In the genomic region with DNA sequence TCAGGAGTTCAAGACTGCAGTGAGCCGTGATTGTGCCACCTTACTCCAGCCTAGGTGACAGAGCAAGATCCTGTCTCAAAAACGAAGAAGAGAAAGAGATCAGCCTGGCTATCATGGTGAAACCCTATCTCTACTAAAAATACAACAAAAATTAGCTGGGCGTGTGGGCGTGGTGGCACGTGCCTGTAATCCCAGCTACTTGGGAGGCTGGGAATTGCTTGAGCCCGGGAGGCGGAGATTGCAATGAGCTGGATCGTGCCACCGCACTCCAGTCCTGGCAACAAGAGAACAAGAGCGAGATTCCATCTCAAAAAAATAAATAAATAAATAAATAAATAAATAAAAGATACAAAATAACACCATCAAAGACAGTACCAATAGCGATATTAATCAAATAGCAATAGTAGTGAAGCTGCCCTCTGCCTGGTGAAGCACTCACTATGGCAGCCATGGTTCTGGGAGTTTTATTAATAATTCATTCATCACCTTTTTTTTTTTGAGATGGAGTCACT, we compare ENCODE assay signal across 23 cellular contexts. TPM values are rescaled to one million over a fixed set of nuclear protein-coding genes. Genes with fewer than 3 reads are reported as not detected.
DNase-seq lines count a peak whose midpoint lies in the region; ATAC-seq and TF ChIP-seq lines count a peak whose summit lies in the region.
"Had no signal": no experiment of that assay in that cellular context is flagged by ENCODE, and none has a peak within 500 bp of the region (broad histone marks: within the 10 kb centered on the region; RNA-seq: fewer than 3 reads in every experiment).

No MANE protein-coding gene starts in this region.

- TF ChIP-seq EP300 in gastroesophageal sphincter (IDR thresholded peaks at IDR 0.05), result no peak
- no peak for TF ChIP-seq EP300 in sigmoid colon (IDR thresholded peaks at IDR 0.05)

- H3K36me3 Mint-ChIP-seq in effector memory CD8-positive, alpha-beta T cell (ENCODE audit: insufficient read depth), result peaks cover 2% of the 10 kb centered on the region

- H3K36me3 ChIP-seq in heart left ventricle, result peaks cover 0 to 28% (median 7%) of the 10 kb centered on the region in 9 donors
- H3K36me3 ChIP-seq in gastroesophageal sphincter, result peaks cover 0 to 31% of the 10 kb centered on the region in 2 donors
- peaks cover 0 to 14% (median 8%) of the 10 kb centered on the region in 4 donors for H3K36me3 ChIP-seq in sigmoid colon
- no peaks in the 10 kb centered on the region for H3K36me3 ChIP-seq in stomach smooth muscle (ENCODE audit: control insufficient read depth in 2 of 2, insufficient read depth in 2 of 2, low read length in 2 of 2)

- intact Hi-C loops in Right ventricle myocardium inferior (cut with DNase I), result no loop called here
- intact Hi-C loops in heart left ventricle (cut with DNase I), result no loop called here
- intact Hi-C loops in sigmoid colon (cut with DNase I), result no loop called here

- H3K4me3 ChIP-seq in heart left ventricle, result no peak overlapping the region
- H3K4me3 ChIP-seq in gastroesophageal sphincter, result no peak overlapping the region
- no peak overlapping the region for H3K4me3 ChIP-seq in sigmoid colon
- H3K4me3 ChIP-seq in stomach smooth muscle (ENCODE audit: low read length in 2 of 2), result no peak overlapping the region
- H3K4me3 ChIP-seq: BLaER1 treated with 17β-estradiol and CSF1 and Interleukin-3, amounts not matched to agents 10 nM and 100 nM; GM23338; HAP-1 had no signal

- H3K27ac Mint-ChIP-seq in effector memory CD8-positive, alpha-beta T cell, result no peak overlapping the region
- H3K27ac Mint-ChIP-seq: CD4-positive, alpha-beta T cell; GM23338 had no signal

- no peak for TF ChIP-seq POLR2A in heart left ventricle (IDR thresholded peaks at IDR 0.05)
- TF ChIP-seq POLR2A in gastroesophageal sphincter (IDR thresholded peaks at IDR 0.05), result no peak
- no peak for TF ChIP-seq POLR2A in sigmoid colon (IDR thresholded peaks at IDR 0.05)

- ATAC-seq in Right ventricle myocardium inferior (no peak), heart left ventricle (no peak), gastroesophageal sphincter (no peak)
- ATAC-seq in effector memory CD8-positive, alpha-beta T cell (replicated peaks), result no peak
- ATAC-seq: GM23338 had no signal

- H3K4me1 ChIP-seq in heart left ventricle (peaks cover 0 to 18% (median 13%) of the 10 kb centered on the region in 12 donors), gastroesophageal sphincter (peaks cover 0 to 75% (median 15%) of the 10 kb centered on the region in 3 donors), sigmoid colon (peaks cover 0 to 41% (median 20%) of the 10 kb centered on the region in 4 donors), stomach smooth muscle (ENCODE audit: control insufficient read depth, insufficient read depth, low read length) (peaks cover 12% of the 10 kb centered on the region)
- H3K4me1 ChIP-seq: HAP-1 had no signal

- WGBS in heart left ventricle, 4 donors, result 94 to 96% (median 94%) methylated on average over 11 of the region's 11 CpGs
- WGBS in gastroesophageal sphincter (ENCODE audit: low coverage in 1 of 2), 2 donors, result 86 to 93% methylated on average over 8 to 11 of the region's 11 CpGs
- 93 to 96% methylated on average over 11 of the region's 11 CpGs for WGBS in sigmoid colon, 2 donors

- H3K9me3 Mint-ChIP-seq in effector memory CD8-positive, alpha-beta T cell, result no peaks in the 10 kb centered on the region
- H3K9me3 Mint-ChIP-seq: CD14-positive monocyte; CD4-positive, alpha-beta T cell; CD8-positive, alpha-beta memory T cell; GM23338 had no signal

- H3K4me3 Mint-ChIP-seq in effector memory CD8-positive, alpha-beta T cell, result no peak overlapping the region
- H3K4me3 Mint-ChIP-seq: CD14-positive monocyte; CD4-positive, alpha-beta T cell; CD8-positive, alpha-beta memory T cell; GM23338 had no signal

- no peaks in the 10 kb centered on the region for H3K27me3 ChIP-seq in heart left ventricle
- H3K27me3 ChIP-seq in gastroesophageal sphincter, result no peaks in the 10 kb centered on the region
- no peaks in the 10 kb centered on the region for H3K27me3 ChIP-seq in sigmoid colon
- no peaks in the 10 kb centered on the region for H3K27me3 ChIP-seq in stomach smooth muscle (ENCODE audit: control insufficient read depth in 1 of 2, insufficient read depth in 2 of 2, low read length in 2 of 2)
- H3K27me3 ChIP-seq: BE2C; BLaER1 treated with 17β-estradiol and CSF1 and Interleukin-3, amounts not matched to agents 10 nM and 100 nM had no signal

- H3K9me3 ChIP-seq in heart left ventricle (no peaks in the 10 kb centered on the region), gastroesophageal sphincter (no peaks in the 10 kb centered on the region), sigmoid colon (no peaks in the 10 kb centered on the region), stomach smooth muscle (ENCODE audit: control insufficient read depth in 2 of 2, low read length in 2 of 2) (no peaks in the 10 kb centered on the region)
- H3K9me3 ChIP-seq: BE2C; BLaER1 treated with 17β-estradiol and CSF1 and Interleukin-3, amounts not matched to agents 10 nM and 100 nM; HAP-1 had no signal

- TF ChIP-seq CTCF in heart left ventricle (IDR thresholded peaks at IDR 0.05) (no peak), gastroesophageal sphincter (IDR thresholded peaks at IDR 0.05) (no peak), sigmoid colon (IDR thresholded peaks at IDR 0.05) (no peak)

- no peaks in the 10 kb centered on the region for H3K4me1 Mint-ChIP-seq in effector memory CD8-positive, alpha-beta T cell (ENCODE audit: low read depth in 2 of 2)
- H3K4me1 Mint-ChIP-seq: CD14-positive monocyte; CD8-positive, alpha-beta memory T cell; GM23338 had no signal

- DNase-seq in Right ventricle myocardium inferior (ENCODE audit: missing footprints), result peak; percentile 17
- no peak for DNase-seq in heart left ventricle
- DNase-seq in sigmoid colon, result no peak
- no peak for DNase-seq in effector memory CD8-positive, alpha-beta T cell
- no peak for DNase-seq in central memory CD4-positive, alpha-beta T cell
- DNase-seq in RKO (ENCODE audit: low spot score), result no peak
- DNase-seq: ACHN; AML-193; BE2C; Calu3; CD4-positive, alpha-beta T cell; CD8-positive, alpha-beta memory T cell; COR-L47; DMS53; DMS79 treated with DMSO at 0.1 percent for 48 hours; GF-D8 had no signal

- no peaks in the 10 kb centered on the region for H3K27me3 Mint-ChIP-seq in effector memory CD8-positive, alpha-beta T cell
- H3K27me3 Mint-ChIP-seq: CD4-positive, alpha-beta T cell; CD8-positive, alpha-beta memory T cell had no signal

- no peak overlapping the region for H3K9ac ChIP-seq in stomach smooth muscle (ENCODE audit: low read length in 2 of 2)
- H3K9ac ChIP-seq: BLaER1 treated with 17β-estradiol and CSF1 and Interleukin-3, amounts not matched to agents 10 nM and 100 nM had no signal

- H3K27ac ChIP-seq in heart left ventricle, result peak overlapping the region in 1 of 12 donors; percentile 47
- peak overlapping the region in 3 of 4 donors; percentile 38 to 94 (median 49) for H3K27ac ChIP-seq in gastroesophageal sphincter
- H3K27ac ChIP-seq in sigmoid colon, result peak overlapping the region; percentile 19 to 97 (median 51)
- peak overlapping the region; percentile 11 for H3K27ac ChIP-seq in stomach smooth muscle (ENCODE audit: low read length)
- H3K27ac ChIP-seq: 22Rv1 had no signal

RNA-seq across cellular contexts. Expression of gene NFIC, which starts 53.9 kb away (rescaled TPM):
- total RNA-seq in Right ventricle myocardium inferior (164 TPM), heart left ventricle (100 to 1,000 TPM; 107 to 267 (median 155) TPM), gastroesophageal sphincter (100 to 1,000 TPM; 125 to 285 (median 155) TPM), sigmoid colon (100 to 1,000 TPM in 1 of 4 donors, 10 to 100 TPM in 3; 63.2 to 114 (median 74.2) TPM)
- polyA plus RNA-seq in heart left ventricle (100 to 1,000 TPM; 159 to 192 TPM), sigmoid colon (10 to 100 TPM in 2 of 3 donors, 1 to 10 TPM in 1; 9.0 to 45.7 (median 10.2) TPM)
